ENCODE assay signal across 1 cellular context in the genomic region with DNA sequence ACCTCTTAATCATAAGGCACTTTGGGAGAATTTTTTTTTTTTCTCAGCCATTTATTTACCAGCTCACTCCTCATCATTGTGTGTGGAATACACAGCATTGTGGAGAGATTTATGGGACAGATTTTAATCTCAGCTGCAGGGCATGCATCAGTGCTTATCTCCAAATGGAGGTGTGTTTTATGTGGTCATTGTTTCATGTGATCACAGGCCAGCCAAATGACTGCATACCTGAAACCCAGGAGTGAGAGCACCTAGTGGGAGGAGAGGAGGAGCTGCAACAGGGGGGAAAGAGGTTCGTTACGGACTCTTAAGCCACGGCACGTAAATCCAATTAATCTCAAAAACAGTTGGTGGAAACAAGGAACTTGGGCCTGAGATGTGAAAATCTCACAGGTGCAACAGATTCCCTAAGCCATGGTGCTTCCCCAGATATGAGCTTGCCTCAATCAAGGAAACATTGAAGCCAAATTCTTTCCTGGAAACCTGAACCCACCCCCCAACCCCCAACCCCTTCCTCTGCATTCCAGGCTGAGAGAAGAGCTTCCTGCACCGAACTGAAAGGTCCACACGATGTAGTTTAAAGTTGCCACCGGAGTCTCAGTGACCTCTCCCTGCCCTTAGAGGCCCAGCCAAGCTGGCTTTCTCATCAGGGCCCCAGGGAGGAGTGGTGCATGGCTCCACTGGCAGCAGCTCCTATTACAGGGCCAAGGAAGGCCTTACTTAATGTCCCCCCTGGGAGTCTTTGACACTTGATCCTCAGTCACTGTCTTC.
A peak's percentile ranks its signal among the peaks of the same experiment; 100 is the strongest.
TF ChIP-seq lines count a peak whose summit lies in the region.

No MANE protein-coding gene starts in this region.

TF ChIP-seq in H1, 55 proteins besides CTCF, POLR2A, EP300 and RAD21 (continued from another document):
- TF ChIP-seq RBBP5 (IDR thresholded peaks at IDR 0.05; ENCODE audit: borderline replicate concordance, low read depth, low read length) (0 out of 2 replicates have a peak, but pooled peaks have one; percentile 41), SP2 (IDR thresholded peaks at IDR 0.05; ENCODE audit: low read length) (no peak), RXRA (IDR thresholded peaks at IDR 0.05; ENCODE audit: insufficient read depth, low read depth, low read length) (peak; percentile 91; the same call in 1 of the 2 replicates), POLR2AphosphoS5 (IDR thresholded peaks at IDR 0.05; ENCODE audit: low read depth, low read length) (0 out of 2 replicates have a peak, but pooled peaks have one; percentile 48), EZH2 (IDR thresholded peaks at IDR 0.05; ENCODE audit: low read depth, low read length, severe bottlenecking) (no peak), TEAD4 (IDR thresholded peaks at IDR 0.05; ENCODE audit: low read depth, low read length) (peak; percentile 83), POU5F1 (IDR thresholded peaks at IDR 0.05; ENCODE audit: low read depth, low read length) (no peak), SRF (IDR thresholded peaks at IDR 0.05; ENCODE audit: low read depth, low read length) (no peak), TAF1 (IDR thresholded peaks at IDR 0.05; ENCODE audit: low read depth, low read length) (peak; percentile 35; the same call in 1 of the 2 replicates), SIN3A (conservative IDR thresholded peaks at IDR 0.05 in 1 of 2, IDR thresholded peaks at IDR 0.05 in 1 of 2; ENCODE audit: low read depth in 1 of 2, low read length in 2 of 2) (no peak)
- TF ChIP-seq, protein P1, sequence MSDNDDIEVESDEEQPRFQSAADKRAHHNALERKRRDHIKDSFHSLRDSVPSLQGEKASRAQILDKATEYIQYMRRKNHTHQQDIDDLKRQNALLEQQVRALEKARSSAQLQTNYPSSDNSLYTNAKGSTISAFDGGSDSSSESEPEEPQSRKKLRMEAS (IDR thresholded peaks at IDR 0.05): no peak
